ENCODE assay signal across 8 cellular contexts in the genomic region with DNA sequence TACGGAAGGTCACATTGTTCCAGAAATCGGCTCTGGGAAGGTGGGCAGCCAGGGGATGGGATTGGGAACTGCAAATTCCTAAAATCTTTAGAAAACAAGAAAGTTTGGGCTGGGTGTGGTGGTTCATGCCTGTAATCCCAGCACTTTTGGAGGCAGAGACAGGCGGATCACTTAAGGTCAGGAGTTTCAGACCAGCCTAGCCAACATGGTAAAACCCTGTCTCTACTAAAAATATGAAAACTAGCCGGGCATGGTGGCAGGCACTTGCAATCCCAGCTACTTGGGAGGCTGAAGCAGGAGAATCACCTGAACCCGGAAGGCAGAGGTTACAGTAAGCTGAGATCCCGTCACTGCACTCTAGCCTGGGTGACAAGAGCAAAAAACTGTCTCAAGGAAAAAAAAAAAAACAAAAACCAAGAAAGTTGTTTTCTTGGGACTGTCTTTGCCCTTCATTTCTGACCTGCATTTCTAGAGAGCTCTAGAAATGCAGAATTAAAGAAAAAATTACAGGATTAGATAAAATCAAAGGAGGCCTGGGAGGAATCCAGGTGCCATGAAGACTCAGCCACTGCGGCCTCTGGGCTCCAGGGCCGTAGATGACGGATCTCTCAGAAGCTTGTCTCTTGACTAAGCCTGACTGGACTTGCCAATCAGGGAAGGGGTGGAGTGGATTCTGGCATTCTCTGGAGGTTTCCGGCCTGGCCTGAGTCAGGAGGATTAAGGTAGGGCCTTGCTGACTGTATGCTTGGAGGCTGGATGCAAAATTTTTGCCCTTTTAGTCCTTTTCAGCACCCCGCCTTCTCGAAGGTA. TPM values are rescaled to one million over a fixed set of nuclear protein-coding genes. Genes with fewer than 3 reads are reported as not detected.
A peak's percentile ranks its signal among the peaks of the same experiment; 100 is the strongest.
DNase-seq lines count a peak whose midpoint lies in the region; ATAC-seq and TF ChIP-seq lines count a peak whose summit lies in the region.

No MANE protein-coding gene starts in this region.

- H3K36me3 ChIP-seq in adrenal gland (replicated peaks in 1 of 2), result no peaks in the 10 kb centered on the region

- H3K27ac Mint-ChIP-seq in stimulated activated naive CD8-positive, alpha-beta T cell treated with anti-CD3 and anti-CD28 coated beads, Interleukin-15, amount 100 ng/mL, for 72 hours, result peak overlapping the region; percentile 85 to 93

- no peak for ATAC-seq in stimulated activated naive CD8-positive, alpha-beta T cell treated with anti-CD3 and anti-CD28 coated beads, Interleukin-15, amount 100 ng/mL, for 72 hours
- no peak for ATAC-seq in HG02970 (IDR thresholded peaks at IDR 0.05; ENCODE audit: low FRiP score, unreplicated experiment)

- H3K4me3 ChIP-seq in HL-60 (replicated peaks; ENCODE audit: insufficient read depth, low read length) (no peak overlapping the region), adrenal gland (peak overlapping the region in 1 of 4 donors; percentile 23)

- in situ Hi-C loops in KBM-7 (cut with MboI; ENCODE audit: low pct_unique_long_range_greater_than_20kb, low sequenced_read_pairs), result no loop called here

- peaks cover 77% of the 10 kb centered on the region for H3K4me1 Mint-ChIP-seq in stimulated activated naive CD8-positive, alpha-beta T cell treated with anti-CD3 and anti-CD28 coated beads, Interleukin-15, amount 100 ng/mL, for 72 hours

- 26 to 36% (median 29%) methylated on average over 12 of the region's 12 CpGs for WGBS in adrenal gland, 4 donors

- no peaks in the 10 kb centered on the region for H3K27me3 Mint-ChIP-seq in stimulated activated naive CD8-positive, alpha-beta T cell treated with anti-CD3 and anti-CD28 coated beads, Interleukin-15, amount 100 ng/mL, for 72 hours

- peaks cover 86% of the 10 kb centered on the region in 2 donors for H3K4me1 ChIP-seq in adrenal gland (replicated peaks in 1 of 2)

- H3K9me3 Mint-ChIP-seq in stimulated activated naive CD8-positive, alpha-beta T cell treated with anti-CD3 and anti-CD28 coated beads, Interleukin-15, amount 100 ng/mL, for 72 hours, result no peaks in the 10 kb centered on the region

- TF ChIP-seq POLR2A in adrenal gland (IDR thresholded peaks at IDR 0.05), result peak in 1 of 2 donors; percentile 83

- peak; percentile 85 for DNase-seq in AG09319 (ENCODE audit: extremely low read depth, low read depth)
- DNase-seq in HL-60 (ENCODE audit: low read depth in 1 of 2, low spot score in 1 of 2), result no peak
- peak; percentile 88 to 95 (median 94) for DNase-seq in adrenal gland
- peak; percentile 98 for DNase-seq in islet precursor cell
- DNase-seq in stimulated activated naive CD8-positive, alpha-beta T cell treated with anti-CD3 and anti-CD28 coated beads, Interleukin-15, amount 100 ng/mL, for 72 hours, result no peak
- no peak for DNase-seq in KBM-7
- DNase-seq in NCI-H1694 treated with DMSO at 0.1 percent for 48 hours (lab: John Stamatoyannopoulos, UW), result no peak

- H3K27me3 ChIP-seq in HL-60 (ENCODE audit: insufficient read depth, poor library complexity, severe bottlenecking) (no peaks in the 10 kb centered on the region), adrenal gland (no peaks in the 10 kb centered on the region)

- no peaks in the 10 kb centered on the region for H3K9me3 ChIP-seq in adrenal gland (replicated peaks in 1 of 3)

- TF ChIP-seq CTCF in AG09319 (IDR thresholded peaks at IDR 0.05; ENCODE audit: low read depth, low read length) (no peak), HL-60 (IDR thresholded peaks at IDR 0.05; ENCODE audit: insufficient read depth, low read length) (no peak), adrenal gland (IDR thresholded peaks at IDR 0.05) (no peak)

- peak overlapping the region; percentile 79 for H3K27ac ChIP-seq in HL-60 (replicated peaks)
- H3K27ac ChIP-seq in adrenal gland, result peak overlapping the region; percentile 95 to 100 (median 99)

- intact Hi-C loops in adrenal gland (cut with DNase I), result no loop called here

- H3K4me3 Mint-ChIP-seq in stimulated activated naive CD8-positive, alpha-beta T cell treated with anti-CD3 and anti-CD28 coated beads, Interleukin-15, amount 100 ng/mL, for 72 hours, result peak overlapping the region; percentile 71 to 84

RNA-seq across cellular contexts. Expression of a gene that starts 5.3 kb away (rescaled TPM):
- over 10,000 TPM in 5 of 8 donors, 1,000 to 10,000 TPM in 3; 5,921 to 17,143 (median 10,900) TPM for total RNA-seq in adrenal gland
- polyA plus RNA-seq in adrenal gland, result 1,000 to 10,000 TPM in 1 of 3 donors, 100 to 1,000 TPM in 2; 237 to 9,519 (median 973) TPM

RNA-seq across cellular contexts. Expression of a gene that starts 31.3 kb away (rescaled TPM):
- total RNA-seq in adrenal gland, result 100 to 1,000 TPM; 105 to 240 (median 145) TPM
- 100 to 1,000 TPM in 2 of 3 donors, 10 to 100 TPM in 1; 52.3 to 395 (median 329) TPM for polyA plus RNA-seq in adrenal gland

Comparison
In these comparisons a context has a peak if more than half of its experiments do, and no peak if none do; other contexts are left out.
1. DNase-seq: peak in AG09319 (single experiment), adrenal gland (7 of 7) and islet precursor cell (single experiment); none in HL-60 (0 of 2), stimulated activated naive CD8-positive, alpha-beta T cell treated with anti-CD3 and anti-CD28 coated beads, Interleukin-15, amount 100 ng/mL, for 72 hours (0 of 2), KBM-7 (single experiment) and NCI-H1694 treated with DMSO at 0.1 percent for 48 hours (single experiment).